9 cellular contexts compared by ENCODE assay signal in the genomic region with DNA sequence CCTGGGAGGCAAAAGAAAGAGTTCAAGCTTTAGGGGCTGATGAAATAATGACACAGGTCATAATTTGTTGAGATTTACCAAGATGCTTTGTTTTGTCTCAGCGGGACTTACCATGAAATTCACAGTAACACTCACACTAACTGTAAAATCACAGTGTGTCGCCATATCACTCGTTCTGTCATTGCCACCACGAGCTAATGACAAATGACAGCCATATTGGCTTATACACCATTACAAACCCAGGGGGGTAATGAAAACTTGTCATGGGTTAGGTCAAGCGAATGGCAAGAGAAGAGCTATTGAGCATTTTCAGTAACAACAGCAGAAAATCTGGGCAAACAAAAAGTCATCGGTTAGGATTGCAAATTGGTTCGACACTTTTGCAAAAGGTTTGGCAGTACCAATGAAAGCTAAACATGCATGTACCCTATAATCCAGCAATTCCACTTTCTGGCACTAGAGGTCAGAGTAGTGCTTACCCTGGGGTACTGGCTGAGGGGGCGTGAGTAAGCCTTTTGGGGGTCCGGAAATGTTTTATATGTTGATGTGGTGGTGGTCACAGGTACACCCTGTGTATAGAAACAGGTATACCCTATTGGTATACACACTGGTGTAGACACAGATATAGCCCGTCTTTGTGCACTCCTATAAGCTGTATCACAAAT.
DNase-seq lines count a peak whose midpoint lies in the region; ATAC-seq and TF ChIP-seq lines count a peak whose summit lies in the region.
"Had no signal": no experiment of that assay in that cellular context is flagged by ENCODE, and none has a peak within 500 bp of the region (broad histone marks: within the 10 kb centered on the region; RNA-seq: fewer than 3 reads in every experiment).

No MANE protein-coding gene starts in this region.

- H3K4me1 ChIP-seq in foreskin keratinocyte: no peaks in the 10 kb centered on the region

- no peaks in the 10 kb centered on the region for H3K36me3 Mint-ChIP-seq in activated T-helper 1 cell treated with anti-CD3 and anti-CD28 coated beads, Interleukin-12 subunit alpha, Interleukin-12 subunit beta, Interleukin-2, Interleukin-4 antibody, amounts not matched to agents 30 ng/mL and 10 ng/mL and 1 ng/mL, durations not matched to agents 14 hours and 24 hours and 36 hours (ENCODE audit: low read depth)

- H3K4me1 Mint-ChIP-seq in activated T-helper 1 cell treated with anti-CD3 and anti-CD28 coated beads, Interleukin-12 subunit alpha, Interleukin-12 subunit beta, Interleukin-2, Interleukin-4 antibody, amounts not matched to agents 30 ng/mL and 10 ng/mL and 1 ng/mL, durations not matched to agents 14 hours and 24 hours and 36 hours (ENCODE audit: low read depth): no peaks in the 10 kb centered on the region

- H3K9me3 Mint-ChIP-seq in activated T-helper 1 cell treated with anti-CD3 and anti-CD28 coated beads, Interleukin-12 subunit alpha, Interleukin-12 subunit beta, Interleukin-2, Interleukin-4 antibody, amounts not matched to agents 30 ng/mL and 10 ng/mL and 1 ng/mL, durations not matched to agents 14 hours and 24 hours and 36 hours: no peaks in the 10 kb centered on the region

- no peak for ATAC-seq in foreskin keratinocyte
- no peak for ATAC-seq in HG03457 (IDR thresholded peaks at IDR 0.05; ENCODE audit: unreplicated experiment)
- no peak for ATAC-seq in GM21619 (IDR thresholded peaks at IDR 0.05; ENCODE audit: unreplicated experiment)

- intact Hi-C loops in activated T-helper 1 cell treated with anti-CD3 and anti-CD28 coated beads, Interleukin-12 subunit alpha, Interleukin-12 subunit beta, Interleukin-2, Interleukin-4 antibody, amounts not matched to agents 30 ng/mL and 10 ng/mL and 1 ng/mL, durations not matched to agents 14 hours and 24 hours and 36 hours (cut with micrococcal nuclease): loop anchor here (2.0 kb wide), 1 partner anchor 432 kb away; no protein-coding TSS in a partner anchor

- H3K27ac ChIP-seq in foreskin keratinocyte: no peak overlapping the region
- H3K27ac ChIP-seq: neutrophil had no signal

- H3K4me3 Mint-ChIP-seq in activated T-helper 1 cell treated with anti-CD3 and anti-CD28 coated beads, Interleukin-12 subunit alpha, Interleukin-12 subunit beta, Interleukin-2, Interleukin-4 antibody, amounts not matched to agents 30 ng/mL and 10 ng/mL and 1 ng/mL, durations not matched to agents 14 hours and 24 hours and 36 hours: no peak overlapping the region

- no peak overlapping the region for H3K27ac Mint-ChIP-seq in activated T-helper 1 cell treated with anti-CD3 and anti-CD28 coated beads, Interleukin-12 subunit alpha, Interleukin-12 subunit beta, Interleukin-2, Interleukin-4 antibody, amounts not matched to agents 30 ng/mL and 10 ng/mL and 1 ng/mL, durations not matched to agents 14 hours and 24 hours and 36 hours

- peak; percentile 10 for DNase-seq in AG08395 (ENCODE audit: low spot score)
- DNase-seq in OCI-M1 (lab: John Stamatoyannopoulos, UW): peak; percentile 38
- no peak for DNase-seq in foreskin keratinocyte
- no peak for DNase-seq in activated T-helper 1 cell treated with anti-CD3 and anti-CD28 coated beads, Interleukin-12 subunit alpha, Interleukin-12 subunit beta, Interleukin-2, Interleukin-4 antibody, amounts not matched to agents 30 ng/mL and 10 ng/mL and 1 ng/mL, durations not matched to agents 14 hours and 24 hours and 36 hours (ENCODE audit: low spot score)
- DNase-seq in stimulated activated naive CD4-positive, alpha-beta T cell treated with Interleukin-2 at 50 U/mL for 16 hours (lab: John Stamatoyannopoulos, UW): no peak

- peaks cover 2% of the 10 kb centered on the region for H3K27me3 Mint-ChIP-seq in activated T-helper 1 cell treated with anti-CD3 and anti-CD28 coated beads, Interleukin-12 subunit alpha, Interleukin-12 subunit beta, Interleukin-2, Interleukin-4 antibody, amounts not matched to agents 30 ng/mL and 10 ng/mL and 1 ng/mL, durations not matched to agents 14 hours and 24 hours and 36 hours (ENCODE audit: insufficient read depth)

- TF ChIP-seq CTCF in GM12873 (IDR thresholded peaks at IDR 0.05; ENCODE audit: insufficient read depth, low read depth, low read length, missing control alignments) (peak; percentile 74), foreskin keratinocyte (conservative IDR thresholded peaks at IDR 0.05) (peak; percentile 66)

- H3K27me3 ChIP-seq in foreskin keratinocyte: no peaks in the 10 kb centered on the region
- H3K27me3 ChIP-seq: neutrophil had no signal

Comparison
In these comparisons a context has a peak if more than half of its experiments do, and no peak if none do; other contexts are left out.
1. DNase-seq: peak in AG08395 (single experiment) and OCI-M1 (single experiment); none in foreskin keratinocyte (0 of 2), activated T-helper 1 cell treated with anti-CD3 and anti-CD28 coated beads, Interleukin-12 subunit alpha, Interleukin-12 subunit beta, Interleukin-2, Interleukin-4 antibody, amounts not matched to agents 30 ng/mL and 10 ng/mL and 1 ng/mL, durations not matched to agents 14 hours and 24 hours and 36 hours (single experiment) and stimulated activated naive CD4-positive, alpha-beta T cell treated with Interleukin-2 at 50 U/mL for 16 hours (single experiment).